In the genomic region with DNA sequence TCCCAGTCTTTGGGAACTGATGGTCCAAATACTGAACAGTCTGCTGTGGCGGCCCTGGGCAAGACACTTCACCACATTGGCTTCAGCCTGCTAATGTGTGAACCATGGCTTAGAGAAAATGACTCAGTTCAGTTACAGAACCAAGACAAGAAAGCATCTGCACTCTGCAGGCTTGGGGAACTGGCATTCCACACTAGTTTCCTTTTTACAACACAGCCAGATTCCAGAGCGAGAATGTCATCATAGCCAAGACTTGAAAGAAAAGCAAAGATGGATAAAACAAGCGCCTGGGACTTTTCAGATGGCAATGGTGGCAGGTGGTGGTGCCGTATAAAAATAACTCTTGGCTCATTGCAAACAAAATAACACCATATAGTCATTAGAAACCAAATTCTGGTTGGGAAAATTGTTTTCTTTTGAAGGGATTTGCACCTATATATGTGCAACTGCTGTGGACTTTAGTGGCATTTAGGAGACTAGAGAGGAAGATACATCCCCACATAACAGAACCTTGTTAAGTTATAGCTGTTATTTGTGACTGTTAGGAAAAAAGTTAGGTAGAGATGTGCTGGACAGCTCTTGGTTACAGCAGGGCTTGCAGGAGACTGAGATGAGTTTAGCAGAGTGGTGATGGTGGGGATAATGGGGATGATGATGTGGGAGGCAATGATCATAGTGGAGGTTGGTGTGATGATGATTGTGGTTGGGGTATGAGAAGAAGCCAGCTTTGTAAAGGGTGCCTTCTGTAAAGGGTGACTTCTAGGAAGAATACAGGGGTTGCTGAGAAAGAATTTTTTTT, we compare ENCODE assay signal across 8 cellular contexts.
DNase-seq lines count a peak whose midpoint lies in the region; ATAC-seq, FAIRE-seq and TF ChIP-seq lines count a peak whose summit lies in the region.

No MANE protein-coding gene starts in this region.

- intact Hi-C loops in GM12878 (cut with micrococcal nuclease; ENCODE audit: unreplicated experiment) (no loop called here), lower leg skin (cut with DNase I; ENCODE audit: low total_unique reads) (no loop called here)

- no peak for TF ChIP-seq EP300 in GM12878 (IDR thresholded peaks at IDR 0.05; ENCODE audit: borderline replicate concordance in 1 of 2, control insufficient read depth in 1 of 2, low read depth in 2 of 2, low read length in 2 of 2)

- H4K20me1 ChIP-seq in GM12878 (ENCODE audit: control insufficient read depth, insufficient read depth): no peaks in the 10 kb centered on the region

- CTCF ChIA-PET in GM12878 (lab: Yijun Ruan, JAX): interaction anchor here (1.5 kb wide), 1 partner anchor 36 kb away, joined by 3 read pairs; no protein-coding TSS in a partner anchor

- TF ChIP-seq POLR2A in GM12878 (IDR thresholded peaks at IDR 0.05; ENCODE audit: low read depth, low read length) (no peak), lower leg skin (IDR thresholded peaks at IDR 0.05) (no peak)

- DNase-seq in HFF-Myc (ENCODE audit: extremely low read depth, low read depth) (peak; percentile 82), GM12878 (ENCODE audit: low read depth, low spot score) (no peak), islet precursor cell (peak; percentile 97), NCI-H1436 treated with DMSO at 0.1 percent for 48 hours (lab: John Stamatoyannopoulos, UW) (no peak), lower leg skin (ENCODE audit: low spot score in 2 of 2) (no peak)

- RAD21 ChIA-PET in GM12878 (lab: Charles Lee; ENCODE audit: unreplicated experiment): no interaction called here

- SMC1A ChIA-PET in GM12878 (lab: Charles Lee; ENCODE audit: uncharacterized antibody, unreplicated experiment): no interaction called here

- no peaks in the 10 kb centered on the region for H3K9me3 ChIP-seq in GM12878 (replicated peaks; ENCODE audit: control insufficient read depth, insufficient read depth, low read length)

- BruUV-seq in GM12878 (replicated peaks; lab: Mats Ljungman, UMichigan): no TSS peak

- TF ChIP-seq RAD21 in GM12878 (IDR thresholded peaks at IDR 0.05; ENCODE audit: insufficient read depth, low read depth, low read length): no peak

- H3K9ac ChIP-seq in GM12878 (ENCODE audit: control insufficient read depth, insufficient read depth, low read length): no peak overlapping the region

- no peak overlapping the region for H3K4me2 ChIP-seq in GM12878 (ENCODE audit: control insufficient read depth, insufficient read depth)

- H3K27ac ChIP-seq in GM12878 (ENCODE audit: control insufficient read depth, insufficient read depth) (no peak overlapping the region), temporal lobe (ENCODE audit: low read depth, low read length) (peak overlapping the region; percentile 37)

- no peak for FAIRE-seq in GM12878 (lab: Jason Lieb, UNC)

- in situ Hi-C loops in GM12878 (cut with MboI): no loop called here

- H3K27me3 ChIP-seq in GM12878 (replicated peaks in 1 of 2; ENCODE audit: control insufficient read depth in 2 of 2, insufficient read depth in 2 of 2, low read length in 1 of 2): peaks cover 0 to 4% of the 10 kb centered on the region in 2 experiments; a peak in 2 of 4 replicates

- ATAC-seq in GM12878: peak; percentile 45; the same call in 1 of the 3 replicates
- no peak for ATAC-seq in GM19463 (IDR thresholded peaks at IDR 0.05; ENCODE audit: unreplicated experiment)
- ATAC-seq in HG02623 (IDR thresholded peaks at IDR 0.05; ENCODE audit: unreplicated experiment): no peak

- 25% methylated on average over 4 of the region's 4 CpGs for WGBS in GM12878 (ENCODE audit: insufficient coverage, insufficient replicate concordance, low lambda C conversion rate, missing lambda C conversion rate)
- WGBS in lower leg skin, 2 donors: 40% methylated on average over 4 of the region's 4 CpGs

- TF ChIP-seq CTCF in HFF-Myc (IDR thresholded peaks at IDR 0.05; ENCODE audit: low read depth, low read length, missing control alignments): no peak
- TF ChIP-seq CTCF in GM12878 (IDR thresholded peaks at IDR 0.05 in 2 of 3, conservative IDR thresholded peaks at IDR 0.05 in 1 of 3; ENCODE audit: control insufficient read depth in 2 of 3, extremely low read depth in 1 of 3, insufficient read depth in 1 of 3, low read depth in 3 of 3, low read length in 3 of 3): no peak
- no peak for TF ChIP-seq CTCF in lower leg skin (IDR thresholded peaks at IDR 0.05)

- POLR2A ChIA-PET in GM12878 (lab: Charles Lee): no interaction called here

- no peaks in the 10 kb centered on the region for H3K79me2 ChIP-seq in GM12878 (ENCODE audit: control insufficient read depth, insufficient read depth, low read length)

- no peak overlapping the region for H2AFZ ChIP-seq in GM12878 (ENCODE audit: control insufficient read depth, low read depth, low read length)

- H3K4me1 ChIP-seq in GM12878 (ENCODE audit: control insufficient read depth, insufficient read depth, low read length): no peaks in the 10 kb centered on the region

- H3K36me3 ChIP-seq in GM12878 (ENCODE audit: control insufficient read depth in 2 of 2, insufficient read depth in 2 of 2, low read length in 1 of 2): no peaks in the 10 kb centered on the region

- H3K4me3 ChIP-seq in HFF-Myc (replicated peaks; ENCODE audit: low read depth, low read length): no peak overlapping the region
- H3K4me3 ChIP-seq in GM12878: no peak overlapping the region
- no peak overlapping the region for H3K4me3 ChIP-seq in lower leg skin (ENCODE audit: low read depth, poor library complexity, severe bottlenecking)

TF ChIP-seq in GM12878, 131 proteins besides CTCF, POLR2A, EP300 and RAD21 (continues in another document):
- TF ChIP-seq TCF3 (IDR thresholded peaks at IDR 0.05; ENCODE audit: borderline replicate concordance, insufficient read depth, low read depth, low read length): no peak
- TF ChIP-seq ZSCAN29 (IDR thresholded peaks at IDR 0.05): no peak
- TF ChIP-seq, protein P1, sequence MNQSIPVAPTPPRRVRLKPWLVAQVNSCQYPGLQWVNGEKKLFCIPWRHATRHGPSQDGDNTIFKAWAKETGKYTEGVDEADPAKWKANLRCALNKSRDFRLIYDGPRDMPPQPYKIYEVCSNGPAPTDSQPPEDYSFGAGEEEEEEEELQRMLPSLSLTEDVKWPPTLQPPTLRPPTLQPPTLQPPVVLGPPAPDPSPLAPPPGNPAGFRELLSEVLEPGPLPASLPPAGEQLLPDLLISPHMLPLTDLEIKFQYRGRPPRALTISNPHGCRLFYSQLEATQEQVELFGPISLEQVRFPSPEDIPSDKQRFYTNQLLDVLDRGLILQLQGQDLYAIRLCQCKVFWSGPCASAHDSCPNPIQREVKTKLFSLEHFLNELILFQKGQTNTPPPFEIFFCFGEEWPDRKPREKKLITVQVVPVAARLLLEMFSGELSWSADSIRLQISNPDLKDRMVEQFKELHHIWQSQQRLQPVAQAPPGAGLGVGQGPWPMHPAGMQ (IDR thresholded peaks at IDR 0.05; ENCODE audit: borderline replicate concordance): no peak
- TF ChIP-seq SPI1 (IDR thresholded peaks at IDR 0.05; ENCODE audit: borderline replicate concordance, insufficient read depth, low read depth, low read length): no peak
- TF ChIP-seq, protein P2, sequence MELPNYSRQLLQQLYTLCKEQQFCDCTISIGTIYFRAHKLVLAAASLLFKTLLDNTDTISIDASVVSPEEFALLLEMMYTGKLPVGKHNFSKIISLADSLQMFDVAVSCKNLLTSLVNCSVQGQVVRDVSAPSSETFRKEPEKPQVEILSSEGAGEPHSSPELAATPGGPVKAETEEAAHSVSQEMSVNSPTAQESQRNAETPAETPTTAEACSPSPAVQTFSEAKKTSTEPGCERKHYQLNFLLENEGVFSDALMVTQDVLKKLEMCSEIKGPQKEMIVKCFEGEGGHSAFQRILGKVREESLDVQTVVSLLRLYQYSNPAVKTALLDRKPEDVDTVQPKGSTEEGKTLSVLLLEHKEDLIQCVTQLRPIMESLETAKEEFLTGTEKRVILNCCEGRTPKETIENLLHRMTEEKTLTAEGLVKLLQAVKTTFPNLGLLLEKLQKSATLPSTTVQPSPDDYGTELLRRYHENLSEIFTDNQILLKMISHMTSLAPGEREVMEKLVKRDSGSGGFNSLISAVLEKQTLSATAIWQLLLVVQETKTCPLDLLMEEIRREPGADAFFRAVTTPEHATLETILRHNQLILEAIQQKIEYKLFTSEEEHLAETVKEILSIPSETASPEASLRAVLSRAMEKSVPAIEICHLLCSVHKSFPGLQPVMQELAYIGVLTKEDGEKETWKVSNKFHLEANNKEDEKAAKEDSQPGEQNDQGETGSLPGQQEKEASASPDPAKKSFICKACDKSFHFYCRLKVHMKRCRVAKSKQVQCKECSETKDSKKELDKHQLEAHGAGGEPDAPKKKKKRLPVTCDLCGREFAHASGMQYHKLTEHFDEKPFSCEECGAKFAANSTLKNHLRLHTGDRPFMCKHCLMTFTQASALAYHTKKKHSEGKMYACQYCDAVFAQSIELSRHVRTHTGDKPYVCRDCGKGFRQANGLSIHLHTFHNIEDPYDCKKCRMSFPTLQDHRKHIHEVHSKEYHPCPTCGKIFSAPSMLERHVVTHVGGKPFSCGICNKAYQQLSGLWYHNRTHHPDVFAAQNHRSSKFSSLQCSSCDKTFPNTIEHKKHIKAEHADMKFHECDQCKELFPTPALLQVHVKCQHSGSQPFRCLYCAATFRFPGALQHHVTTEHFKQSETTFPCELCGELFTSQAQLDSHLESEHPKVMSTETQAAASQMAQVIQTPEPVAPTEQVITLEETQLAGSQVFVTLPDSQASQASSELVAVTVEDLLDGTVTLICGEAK (IDR thresholded peaks at IDR 0.05; ENCODE audit: borderline replicate concordance): no peak
- TF ChIP-seq SMAD1 (IDR thresholded peaks at IDR 0.05; ENCODE audit: low read depth, partially characterized antibody): no peak

Comparison
In these comparisons a context has a peak if more than half of its experiments do, and no peak if none do; other contexts are left out.
1. DNase-seq: peak in HFF-Myc (single experiment) and islet precursor cell (single experiment); none in GM12878 (single experiment), NCI-H1436 treated with DMSO at 0.1 percent for 48 hours (single experiment) and lower leg skin (0 of 2).